In the genomic region with DNA sequence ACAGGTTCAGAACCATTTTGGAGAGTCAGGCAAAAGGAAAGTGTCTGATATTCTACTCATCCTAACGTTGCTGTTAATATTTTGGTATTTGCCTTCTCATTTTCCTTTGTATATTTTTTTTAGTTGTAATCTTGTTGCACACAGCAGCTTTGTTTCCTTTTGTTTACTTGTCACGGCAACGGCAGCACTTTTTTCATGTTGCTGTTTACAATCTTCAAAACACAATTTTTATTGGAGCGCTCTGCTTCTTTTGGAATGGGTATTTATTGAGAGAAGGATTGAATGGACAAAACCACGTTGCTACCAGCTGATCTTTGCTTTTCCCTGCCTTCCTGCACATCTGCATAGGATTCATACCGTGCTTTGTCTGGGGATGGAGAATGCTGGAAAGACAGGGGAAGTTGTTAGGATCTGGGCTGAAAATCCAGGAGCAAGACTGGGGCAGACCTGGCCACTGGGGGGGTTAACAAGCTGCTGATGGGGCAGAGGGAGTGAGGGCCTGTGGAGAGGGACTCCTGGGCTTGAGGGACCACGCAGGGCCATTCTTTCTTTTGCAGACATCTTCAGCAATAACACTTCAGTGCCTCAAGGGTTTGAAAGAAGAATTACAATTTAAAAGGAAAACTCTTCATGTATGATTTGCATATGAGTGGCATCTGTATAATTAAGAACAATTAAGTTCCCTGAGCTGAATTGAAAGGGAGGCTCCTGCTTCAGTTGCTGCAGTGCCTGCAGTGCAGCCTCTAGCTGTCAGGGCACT, we compare ENCODE assay signal across 10 cellular contexts.
DNase-seq lines count a peak whose midpoint lies in the region; ATAC-seq and TF ChIP-seq lines count a peak whose summit lies in the region.
"Had no signal": no experiment of that assay in that cellular context is flagged by ENCODE, and none has a peak within 500 bp of the region (broad histone marks: within the 10 kb centered on the region; RNA-seq: fewer than 3 reads in every experiment).

No MANE protein-coding gene starts in this region.

- H3K36me3 Mint-ChIP-seq in naive thymus-derived CD8-positive, alpha-beta T cell: peaks cover 0 to 28% (median 0%) of the 10 kb centered on the region in 3 donors

- H3K9me3 ChIP-seq in KOPT-K1 (ENCODE audit: insufficient read depth, low read length, poor library complexity, severe bottlenecking): no peaks in the 10 kb centered on the region
- H3K9me3 ChIP-seq: heart left ventricle had no signal

- peak overlapping the region; percentile 15 for H3K27ac ChIP-seq in KOPT-K1 (ENCODE audit: low read depth, low read length, poor library complexity, severe bottlenecking)

- H3K27ac Mint-ChIP-seq in naive thymus-derived CD8-positive, alpha-beta T cell: peak overlapping the region; percentile 88 to 98 (median 94)

- H3K4me3 ChIP-seq in cardiac fibroblast (replicated peaks in 1 of 2; ENCODE audit: low read depth in 2 of 2, low read length in 2 of 2): no peak overlapping the region
- H3K4me3 ChIP-seq: heart left ventricle had no signal

- H3K4me3 Mint-ChIP-seq in naive thymus-derived CD8-positive, alpha-beta T cell: peak overlapping the region; percentile 7 to 84 (median 57)

- ATAC-seq in naive thymus-derived CD8-positive, alpha-beta T cell: peak; percentile 61 to 74
- ATAC-seq in HG02840 (IDR thresholded peaks at IDR 0.05; ENCODE audit: low FRiP score, unreplicated experiment): no peak
- ATAC-seq: heart left ventricle had no signal

- no peak for TF ChIP-seq CTCF in cardiac fibroblast (IDR thresholded peaks at IDR 0.05; ENCODE audit: low read depth, low read length)

- POLR2A ChIA-PET in naive thymus-derived CD8-positive, alpha-beta T cell (lab: Charles Lee): interaction anchor here (0.9 to 1.9 kb wide), 10 partner anchors 9 to 191 kb away, joined by 3 to 7 read pairs (median 4); partner anchors contain the start of genes MND1 and TMEM131L

- H3K9me3 Mint-ChIP-seq in naive thymus-derived CD8-positive, alpha-beta T cell: no peaks in the 10 kb centered on the region

- H3K36me3 ChIP-seq in KOPT-K1 (ENCODE audit: insufficient read depth, low read length): peaks cover 44% of the 10 kb centered on the region
- H3K36me3 ChIP-seq: heart left ventricle had no signal

- peaks cover 42 to 98% (median 92%) of the 10 kb centered on the region in 4 donors for H3K4me1 Mint-ChIP-seq in naive thymus-derived CD8-positive, alpha-beta T cell

- no peaks in the 10 kb centered on the region for H3K27me3 Mint-ChIP-seq in naive thymus-derived CD8-positive, alpha-beta T cell

- peak; percentile 28 for DNase-seq in NCI-H1436 (lab: John Stamatoyannopoulos, UW)
- DNase-seq in NCI-H1436 treated with DMSO at 0.1 percent for 48 hours (lab: John Stamatoyannopoulos, UW): no peak
- peak; percentile 36 to 44 for DNase-seq in cardiac fibroblast (ENCODE audit: low read depth in 2 of 2)
- DNase-seq in naive thymus-derived CD8-positive, alpha-beta T cell: peak in 3 of 10 donors; percentile 13 to 24 (median 19)
- no peak for DNase-seq in NCI-H748 treated with DMSO at 0.1 percent for 48 hours (lab: John Stamatoyannopoulos, UW)
- no peak for DNase-seq in UCSD-AML1 (lab: John Stamatoyannopoulos, UW; ENCODE audit: unreplicated experiment)
- DNase-seq: amygdala, heart left ventricle had no signal

Comparison
In these comparisons a context has a peak if more than half of its experiments do, and no peak if none do; other contexts are left out.
1. DNase-seq: peak in NCI-H1436 (single experiment) and cardiac fibroblast (2 of 2); none in NCI-H1436 treated with DMSO at 0.1 percent for 48 hours (single experiment), NCI-H748 treated with DMSO at 0.1 percent for 48 hours (single experiment) and UCSD-AML1 (single experiment).